8 cellular contexts compared by ENCODE assay signal in the genomic region with DNA sequence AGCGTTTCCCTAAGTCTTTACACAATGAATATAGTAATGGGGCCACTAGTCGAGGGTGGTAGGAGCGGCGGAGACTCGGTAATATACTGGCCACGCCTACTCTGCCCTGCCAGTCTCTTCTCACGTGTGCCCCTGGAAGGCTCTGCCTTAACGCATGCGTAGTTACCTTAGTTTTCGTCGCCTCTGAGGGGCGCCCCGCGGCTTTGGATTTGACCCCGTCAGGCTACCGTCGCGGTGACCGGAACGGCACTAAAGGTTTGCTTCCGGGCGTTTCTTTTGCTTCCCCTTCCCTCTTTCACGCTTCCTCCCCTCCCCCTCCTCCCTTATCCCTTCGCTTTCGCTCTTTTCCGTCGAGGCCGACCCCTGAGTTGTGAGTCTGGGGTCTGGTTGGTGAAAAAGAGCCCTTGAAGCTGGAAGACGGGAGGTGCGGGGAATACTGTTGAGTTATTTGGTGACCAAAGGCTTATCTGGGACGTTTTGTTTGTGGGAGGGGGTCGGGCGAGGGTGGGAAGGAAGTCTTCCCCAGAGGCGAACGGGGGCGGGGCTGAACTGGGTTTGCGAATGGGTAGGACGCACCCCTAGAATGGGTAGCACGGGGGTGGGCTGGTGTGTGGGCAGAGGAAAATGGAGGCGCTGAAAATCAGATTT. TPM values are rescaled to one million over a fixed set of nuclear protein-coding genes. Genes with fewer than 3 reads are reported as not detected.
A peak's percentile ranks its signal among the peaks of the same experiment; 100 is the strongest.
DNase-seq lines count a peak whose midpoint lies in the region; ATAC-seq, FAIRE-seq and TF ChIP-seq lines count a peak whose summit lies in the region.

A gene (plus strand): TSS at position 270 of the 648 bp plus-strand sequence. CDS start 1,352 bp downstream, outside the sequence.

- TF ChIP-seq CTCF in astrocyte of the cerebellum (IDR thresholded peaks at IDR 0.05; ENCODE audit: low read depth, low read length, missing control alignments) = no peak

- intact Hi-C loops in aorta (cut with DNase I) = loop anchor here (5.0 kb wide), 2 partner anchors 49 to 51 kb away; a partner anchor contains a TSS

- H3K27me3 ChIP-seq in rectal smooth muscle tissue (ENCODE audit: control insufficient read depth, insufficient read depth, low read length) (no peaks in the 10 kb centered on the region), aorta (ENCODE audit: control insufficient read depth in 1 of 2, insufficient read depth in 2 of 2, low read length in 1 of 2) (no peaks in the 10 kb centered on the region)

- ATAC-seq in HG02981 (IDR thresholded peaks at IDR 0.05; ENCODE audit: unreplicated experiment) (peak; percentile 83), aorta (ENCODE audit: low FRiP score) (peak; percentile 98)

- H3K27ac ChIP-seq in rectal smooth muscle tissue (ENCODE audit: low read depth, low read length) (peak within 1 kb of the TSS; percentile 82), aorta (ENCODE audit: low read depth in 1 of 2, low read length in 2 of 2) (peak within 1 kb of the TSS in 1 of 2 donors; percentile 74)

- no peaks in the 10 kb centered on the region for H3K4me1 ChIP-seq in rectal smooth muscle tissue (ENCODE audit: control insufficient read depth, insufficient read depth, low read length)
- no peaks in the 10 kb centered on the region for H3K4me1 ChIP-seq in aorta (ENCODE audit: control insufficient read depth in 1 of 2, insufficient read depth in 2 of 2, low read length in 2 of 2)

- peak within 1 kb of the TSS; percentile 90 for H3K4me3 ChIP-seq in astrocyte of the cerebellum (ENCODE audit: low read depth, low read length)
- H3K4me3 ChIP-seq in rectal smooth muscle tissue (ENCODE audit: low read length) = peak within 1 kb of the TSS; percentile 93
- H3K4me3 ChIP-seq in aorta (ENCODE audit: low read length in 2 of 2) = peak within 1 kb of the TSS; percentile 96 to 98

- H3K36me3 ChIP-seq in rectal smooth muscle tissue (ENCODE audit: control insufficient read depth, insufficient read depth, low read length) = peaks cover 8% of the 10 kb centered on the region
- H3K36me3 ChIP-seq in aorta (ENCODE audit: control insufficient read depth in 1 of 2, insufficient read depth in 2 of 2, low read length in 1 of 2) = peaks cover 0 to 5% of the 10 kb centered on the region in 2 donors

- H3K9me3 ChIP-seq in aorta (ENCODE audit: control insufficient read depth, low read length) = no peaks in the 10 kb centered on the region

- FAIRE-seq in GM18507 (lab: Jason Lieb, UNC) = peak; percentile 99

- peak within 1 kb of the TSS; percentile 81 for H3K9ac ChIP-seq in rectal smooth muscle tissue (ENCODE audit: low read length)

- in situ Hi-C loops in astrocyte of the cerebellum (cut with HindIII; ENCODE audit: low sequenced_read_pairs) = no loop called here

- DNase-seq in GM18507 (ENCODE audit: extremely low spot score, insufficient read length, low read depth) (peak; percentile 75), NCI-H2029 treated with DMSO at 0.1 percent for 48 hours (lab: John Stamatoyannopoulos, UW) (peak; percentile 95), T-helper 9 cell (peak; percentile 81), astrocyte of the cerebellum (ENCODE audit: low read depth) (peak; percentile 85), hepatic stellate cell (ENCODE audit: low spot score) (peak; percentile 92), aorta (peak; percentile 97)

- 0% methylated on average over 40 of the region's 40 CpGs for WGBS in aorta, 2 donors

RNA-seq across cellular contexts. Expression of the gene that starts here (rescaled TPM):
- 10 to 100 TPM; 33.5 to 56.2 TPM for total RNA-seq in aorta
- polyA plus RNA-seq in aorta = 10 to 100 TPM; 14.9 to 27.5 TPM
